ENCODE assay signal across 24 cellular contexts in genomic region chr11:108912587-108912986, GRCh38.
DNase-seq lines count a peak whose midpoint lies in the region; TF ChIP-seq lines count a peak whose summit lies in the region.
"Had no signal": no experiment of that assay in that cellular context is flagged by ENCODE, and none has a peak within 500 bp of the region (broad histone marks: within the 10 kb centered on the region; RNA-seq: fewer than 3 reads in every experiment).

No MANE protein-coding gene starts in this region.

- intact Hi-C loops in colonic mucosa (cut with DNase I): no loop called here

- no peak overlapping the region for H3K27ac ChIP-seq in colonic mucosa
- H3K27ac ChIP-seq: BLaER1, body of pancreas, tibial nerve had no signal

- H3K4me1 Mint-ChIP-seq in mesothelial cell of epicardium: no peaks in the 10 kb centered on the region
- H3K4me1 Mint-ChIP-seq: stimulated activated naive CD8-positive, alpha-beta T cell treated with anti-CD3 and anti-CD28 coated beads, Interleukin-15, amount 100 ng/mL, for 72 hours had no signal

- no peak overlapping the region for H3K4me3 Mint-ChIP-seq in mesothelial cell of epicardium
- H3K4me3 Mint-ChIP-seq: activated naive CD8-positive, alpha-beta T cell treated with anti-CD3 and anti-CD28 coated beads for 36 hours; stimulated activated naive CD8-positive, alpha-beta T cell treated with anti-CD3 and anti-CD28 coated beads, Interleukin-15, amount 100 ng/mL, for 72 hours; T-helper 17 cell had no signal

- H3K36me3 ChIP-seq in colonic mucosa: no peaks in the 10 kb centered on the region
- H3K36me3 ChIP-seq: BLaER1, tibial nerve had no signal

- in situ Hi-C loops in KBM-7 (cut with MboI; ENCODE audit: low pct_unique_long_range_greater_than_20kb, low sequenced_read_pairs): no loop called here

- no peaks in the 10 kb centered on the region for H3K4me1 ChIP-seq in colonic mucosa
- H3K4me1 ChIP-seq: body of pancreas, tibial nerve had no signal

- H3K27me3 ChIP-seq in colonic mucosa: no peaks in the 10 kb centered on the region
- H3K27me3 ChIP-seq: BLaER1, body of pancreas, tibial nerve had no signal

- no peaks in the 10 kb centered on the region for H3K27me3 Mint-ChIP-seq in mesothelial cell of epicardium (ENCODE audit: low read depth)
- H3K27me3 Mint-ChIP-seq: activated naive CD8-positive, alpha-beta T cell treated with anti-CD3 and anti-CD28 coated beads for 36 hours; stimulated activated naive CD8-positive, alpha-beta T cell treated with anti-CD3 and anti-CD28 coated beads, Interleukin-15, amount 100 ng/mL, for 72 hours; T-helper 17 cell had no signal

- H3K9me3 ChIP-seq in colonic mucosa: no peaks in the 10 kb centered on the region
- H3K9me3 ChIP-seq: BLaER1, body of pancreas, tibial nerve had no signal

- TF ChIP-seq CTCF in epithelial cell of esophagus (IDR thresholded peaks at IDR 0.05; ENCODE audit: insufficient read depth, low read depth, low read length, missing control alignments) (no peak), colonic mucosa (IDR thresholded peaks at IDR 0.05) (no peak), mesothelial cell of epicardium (IDR thresholded peaks at IDR 0.05; ENCODE audit: unreplicated experiment) (no peak)

- DNase-seq in EH (ENCODE audit: low read depth) (peak; percentile 76), NCI-H226 (peak; percentile 82), epithelial cell of esophagus (ENCODE audit: low read depth) (peak; percentile 70), kidney tubule cell (ENCODE audit: low spot score) (peak; percentile 30), KBM-7 (no peak), colonic mucosa (no peak), mesothelial cell of epicardium (ENCODE audit: low spot score in 2 of 2, unreplicated experiment in 2 of 2) (no peak), cerebellar cortex (ENCODE audit: low spot score) (no peak)
- DNase-seq: activated CD4-positive, alpha-beta T cell treated with anti-CD3 and anti-CD28 coated beads, Interleukin-2, amount 50 U/mL, for 1 hour; activated naive CD8-positive, alpha-beta T cell treated with anti-CD3 and anti-CD28 coated beads for 36 hours; body of pancreas; COR-L47; cortex of kidney; DND-41; kidney; NCI-H1092 treated with DMSO at 0.1 percent for 48 hours; NCI-H2029 treated with DMSO at 0.1 percent for 48 hours; NK-92 treated with Interleukin-12 subunit alpha and Interleukin-12 subunit beta, amount 100 ng/mL, for 24 hours; retina; stimulated activated CD4-positive, alpha-beta T cell treated with anti-CD3 and anti-CD28 coated beads, Interleukin-4, amount 100 ng/mL, for 4 hours; stimulated activated naive CD8-positive, alpha-beta T cell treated with anti-CD3 and anti-CD28 coated beads, Interleukin-15, amount 100 ng/mL, for 72 hours; T-helper 17 cell had no signal

- no peak overlapping the region for H3K9ac ChIP-seq in colonic mucosa (ENCODE audit: low read depth in 2 of 2, low read length in 2 of 2)
- H3K9ac ChIP-seq: BLaER1 had no signal

- H3K4me3 ChIP-seq in epithelial cell of esophagus (ENCODE audit: low read length) (no peak overlapping the region), colonic mucosa (no peak overlapping the region)
- H3K4me3 ChIP-seq: BLaER1, body of pancreas, tibial nerve had no signal

- no peaks in the 10 kb centered on the region for H3K36me3 Mint-ChIP-seq in mesothelial cell of epicardium

- H3K9me3 Mint-ChIP-seq in mesothelial cell of epicardium: no peaks in the 10 kb centered on the region
- H3K9me3 Mint-ChIP-seq: activated naive CD8-positive, alpha-beta T cell treated with anti-CD3 and anti-CD28 coated beads for 36 hours; stimulated activated naive CD8-positive, alpha-beta T cell treated with anti-CD3 and anti-CD28 coated beads, Interleukin-15, amount 100 ng/mL, for 72 hours had no signal

- H3K27ac Mint-ChIP-seq in mesothelial cell of epicardium: no peak overlapping the region
- H3K27ac Mint-ChIP-seq: activated naive CD8-positive, alpha-beta T cell treated with anti-CD3 and anti-CD28 coated beads for 36 hours; T-helper 17 cell had no signal

Comparison
In these comparisons a context has a peak if more than half of its experiments do, and no peak if none do; other contexts are left out.
1. DNase-seq: peak in EH (single experiment), NCI-H226 (single experiment), epithelial cell of esophagus (single experiment) and kidney tubule cell (single experiment); none in KBM-7 (single experiment), colonic mucosa (single experiment), mesothelial cell of epicardium (0 of 2) and cerebellar cortex (single experiment).